Comparison of ENCODE assay signal across 12 cellular contexts in genomic region chr14:94143239-94143638, GRCh38. TPM values are rescaled to one million over a fixed set of nuclear protein-coding genes. Genes with fewer than 3 reads are reported as not detected.
DNase-seq lines count a peak whose midpoint lies in the region; ATAC-seq and TF ChIP-seq lines count a peak whose summit lies in the region.
"Had no signal": no experiment of that assay in that cellular context is flagged by ENCODE, and none has a peak within 500 bp of the region (broad histone marks: within the 10 kb centered on the region; RNA-seq: fewer than 3 reads in every experiment).

No MANE protein-coding gene starts in this region.

- H3K27me3 ChIP-seq in RWPE2 (ENCODE audit: insufficient read depth, poor library complexity, severe bottlenecking) (no peaks in the 10 kb centered on the region), testis (no peaks in the 10 kb centered on the region)
- H3K27me3 ChIP-seq in naive thymus-derived CD4-positive, alpha-beta T cell (ENCODE audit: control insufficient read depth in 2 of 2, insufficient read depth in 2 of 2, low read length in 2 of 2): no peaks in the 10 kb centered on the region

- CTCF ChIA-PET in naive thymus-derived CD4-positive, alpha-beta T cell (lab: Charles Lee): interaction anchor here (1.5 to 2.9 kb wide), 3 partner anchors 11 to 38 kb away, joined by 4 to 12 read pairs (median 11); no protein-coding TSS in a partner anchor

- no peak overlapping the region for H3K4me3 Mint-ChIP-seq in naive thymus-derived CD4-positive, alpha-beta T cell
- H3K4me3 Mint-ChIP-seq: stimulated activated memory B cell treated with anti-CD40 and anti-IgM and Interleukin-4, amounts not matched to agents 10 μg/mL and 1 μg/mL and 100 μg/mL, for 72 hours had no signal

- H3K9me3 ChIP-seq in RWPE2 (ENCODE audit: severe bottlenecking) (no peaks in the 10 kb centered on the region), testis (no peaks in the 10 kb centered on the region)
- H3K9me3 ChIP-seq in naive thymus-derived CD4-positive, alpha-beta T cell (ENCODE audit: control insufficient read depth in 2 of 3, low read length in 3 of 3): no peaks in the 10 kb centered on the region

- POLR2A ChIA-PET in naive thymus-derived CD4-positive, alpha-beta T cell (lab: Charles Lee): interaction anchor here (0.6 to 1.5 kb wide), 2 partner anchors 9 to 33 kb away, joined by 4 to 5 read pairs; no protein-coding TSS in a partner anchor

- H3K27ac Mint-ChIP-seq in naive thymus-derived CD4-positive, alpha-beta T cell: no peak overlapping the region
- H3K27ac Mint-ChIP-seq: stimulated activated memory B cell treated with anti-CD40 and anti-IgM and Interleukin-4, amounts not matched to agents 10 μg/mL and 1 μg/mL and 100 μg/mL, for 72 hours had no signal

- no peak for DNase-seq in AG10803 (ENCODE audit: low read depth)
- DNase-seq in GM12865 (ENCODE audit: low read depth): peak; percentile 35
- DNase-seq in RWPE2 (ENCODE audit: low spot score): no peak
- no peak for DNase-seq in fibroblast of the aortic adventitia (ENCODE audit: low read depth)
- DNase-seq in testis: no peak
- DNase-seq in naive thymus-derived CD4-positive, alpha-beta T cell: no peak
- no peak for DNase-seq in cardiac septum (ENCODE audit: low spot score)
- no peak for DNase-seq in stimulated activated CD4-positive, alpha-beta T cell treated with anti-CD3 and anti-CD28 coated beads, Interleukin-12 subunit alpha, Interleukin-12 subunit beta, amount 100 ng/mL, for 4 hours
- DNase-seq: activated effector memory CD4-positive, alpha-beta T cell treated with anti-CD3 and anti-CD28 coated beads, Interleukin-2, amount 50 U/mL, for 16 hours; NCI-H146 had no signal

- ATAC-seq in RWPE2 (ENCODE audit: low read depth): peak; percentile 49; the same call in 2 of the 3 replicates
- ATAC-seq in naive thymus-derived CD4-positive, alpha-beta T cell: no peak
- ATAC-seq: stimulated activated memory B cell treated with anti-CD40 and anti-IgM and Interleukin-4, amounts not matched to agents 10 μg/mL and 1 μg/mL and 100 μg/mL, for 72 hours had no signal

- no peak overlapping the region for H3K27ac ChIP-seq in RWPE2 (ENCODE audit: poor library complexity, severe bottlenecking)
- no peak overlapping the region for H3K27ac ChIP-seq in testis
- H3K27ac ChIP-seq in naive thymus-derived CD4-positive, alpha-beta T cell (ENCODE audit: low read depth, low read length): no peak overlapping the region
- H3K27ac ChIP-seq: epithelial cell of prostate had no signal

- H3K36me3 ChIP-seq in RWPE2 (ENCODE audit: low read depth) (no peaks in the 10 kb centered on the region), testis (ENCODE audit: low read depth, missing control alignments) (no peaks in the 10 kb centered on the region)
- H3K36me3 ChIP-seq in naive thymus-derived CD4-positive, alpha-beta T cell (ENCODE audit: control insufficient read depth in 2 of 3, insufficient read depth in 3 of 3, low read length in 3 of 3): no peaks in the 10 kb centered on the region

- intact Hi-C loops in testis (cut with DNase I; ENCODE audit: low total_unique reads): no loop called here
- intact Hi-C loops in naive thymus-derived CD4-positive, alpha-beta T cell (cut with micrococcal nuclease): no loop called here
- intact Hi-C loops in cardiac septum (cut with DNase I): no loop called here

- H3K9me3 Mint-ChIP-seq in naive thymus-derived CD4-positive, alpha-beta T cell: peaks cover 0 to 2% (median 0%) of the 10 kb centered on the region in 11 donors
- H3K9me3 Mint-ChIP-seq: stimulated activated memory B cell treated with anti-CD40 and anti-IgM and Interleukin-4, amounts not matched to agents 10 μg/mL and 1 μg/mL and 100 μg/mL, for 72 hours had no signal

- no peaks in the 10 kb centered on the region for H3K36me3 Mint-ChIP-seq in naive thymus-derived CD4-positive, alpha-beta T cell
- H3K36me3 Mint-ChIP-seq: stimulated activated memory B cell treated with anti-CD40 and anti-IgM and Interleukin-4, amounts not matched to agents 10 μg/mL and 1 μg/mL and 100 μg/mL, for 72 hours had no signal

- TF ChIP-seq POLR2A in testis (IDR thresholded peaks at IDR 0.05): no peak

- H3K4me1 Mint-ChIP-seq in naive thymus-derived CD4-positive, alpha-beta T cell: peaks cover 3 to 17% (median 15%) of the 10 kb centered on the region in 7 donors

- peaks cover 0 to 13% (median 0%) of the 10 kb centered on the region in 5 donors for H3K27me3 Mint-ChIP-seq in naive thymus-derived CD4-positive, alpha-beta T cell

- 87 to 89% methylated on average over 3 of the region's 3 CpGs for WGBS in testis, 2 donors

- H3K4me1 ChIP-seq in RWPE2 (ENCODE audit: insufficient read depth, poor library complexity, severe bottlenecking): peaks cover 7% of the 10 kb centered on the region
- H3K4me1 ChIP-seq in testis: no peaks in the 10 kb centered on the region
- peaks cover 0 to 6% of the 10 kb centered on the region in 2 donors for H3K4me1 ChIP-seq in naive thymus-derived CD4-positive, alpha-beta T cell (ENCODE audit: control insufficient read depth in 2 of 2, insufficient read depth in 2 of 2, low read length in 2 of 2)

- TF ChIP-seq CTCF in AG10803 (conservative IDR thresholded peaks at IDR 0.05; ENCODE audit: low read length): peak; percentile 28
- peak; percentile 45 for TF ChIP-seq CTCF in GM12865 (IDR thresholded peaks at IDR 0.05; ENCODE audit: insufficient read depth, low read depth, low read length, missing control alignments)
- TF ChIP-seq CTCF in RWPE2 (IDR thresholded peaks at IDR 0.05; ENCODE audit: poor library complexity, severe bottlenecking): peak; percentile 40
- TF ChIP-seq CTCF in fibroblast of the aortic adventitia (IDR thresholded peaks at IDR 0.05; ENCODE audit: insufficient read depth, low read length): peak; percentile 34
- TF ChIP-seq CTCF in testis (IDR thresholded peaks at IDR 0.05): peak in 1 of 3 experiments; percentile 17

- no peak overlapping the region for H3K4me3 ChIP-seq in AG10803 (ENCODE audit: low read length)
- H3K4me3 ChIP-seq in GM12865 (ENCODE audit: low read depth, low read length): no peak overlapping the region
- no peak overlapping the region for H3K4me3 ChIP-seq in RWPE2 (ENCODE audit: severe bottlenecking)
- H3K4me3 ChIP-seq in fibroblast of the aortic adventitia (ENCODE audit: low read depth, low read length): no peak overlapping the region
- no peak overlapping the region for H3K4me3 ChIP-seq in testis
- H3K4me3 ChIP-seq in naive thymus-derived CD4-positive, alpha-beta T cell (ENCODE audit: low read length): no peak overlapping the region

RNA-seq across cellular contexts. Expression of gene IFI27L2, which starts 13.8 kb away (rescaled TPM):
- total RNA-seq in fibroblast of the aortic adventitia (ENCODE audit: low replicate concordance) (107 and 247 TPM in 2 replicates), testis (100 to 1,000 TPM; 182 to 187 TPM), cardiac septum (93.0 TPM)
- polyA plus RNA-seq in testis (ENCODE audit: insufficient read depth, low read depth, low replicate concordance): 71.8 TPM
- total RNA-seq in naive thymus-derived CD4-positive, alpha-beta T cell: 10 to 100 TPM; 17.2 to 65.8 (median 26.5) TPM
- 10 to 100 TPM; 34.0 to 47.6 TPM for polyA plus RNA-seq in naive thymus-derived CD4-positive, alpha-beta T cell

RNA-seq across cellular contexts. Expression of gene PPP4R4, which starts 30.9 kb away (rescaled TPM):
- total RNA-seq in fibroblast of the aortic adventitia (ENCODE audit: low replicate concordance): 0.98 and 7.0 TPM in 2 replicates
- 10 to 100 TPM; 24.3 to 26.7 TPM for total RNA-seq in testis
- 15.8 TPM for polyA plus RNA-seq in testis (ENCODE audit: insufficient read depth, low read depth, low replicate concordance)
- total RNA-seq in naive thymus-derived CD4-positive, alpha-beta T cell: 1 to 10 TPM in 4 of 5 experiments, under 1 TPM in 1; 0.44 to 2.4 (median 1.7) TPM
- polyA plus RNA-seq in naive thymus-derived CD4-positive, alpha-beta T cell: under 1 TPM; 0.06 to 0.19 TPM
- total RNA-seq in cardiac septum: 0.30 TPM

RNA-seq across cellular contexts. Expression of gene IFI27, which starts 32.7 kb away (rescaled TPM):
- total RNA-seq in fibroblast of the aortic adventitia (ENCODE audit: low replicate concordance) (20.2 and 78.2 TPM in 2 replicates), testis (100 to 1,000 TPM; 388 to 531 TPM), cardiac septum (147 TPM)
- 312 TPM for polyA plus RNA-seq in testis (ENCODE audit: insufficient read depth, low read depth, low replicate concordance)
- 100 to 1,000 TPM in 1 of 5 experiments, 1 to 10 TPM in 1, under 1 TPM in 1, not detected in 2; 1.00 to 221 (median 2.9) TPM for total RNA-seq in naive thymus-derived CD4-positive, alpha-beta T cell
- under 1 TPM in 1 of 2 donors, not detected in 1; 0.74 TPM for polyA plus RNA-seq in naive thymus-derived CD4-positive, alpha-beta T cell
